1 cellular context compared by ENCODE assay signal in the genomic region with DNA sequence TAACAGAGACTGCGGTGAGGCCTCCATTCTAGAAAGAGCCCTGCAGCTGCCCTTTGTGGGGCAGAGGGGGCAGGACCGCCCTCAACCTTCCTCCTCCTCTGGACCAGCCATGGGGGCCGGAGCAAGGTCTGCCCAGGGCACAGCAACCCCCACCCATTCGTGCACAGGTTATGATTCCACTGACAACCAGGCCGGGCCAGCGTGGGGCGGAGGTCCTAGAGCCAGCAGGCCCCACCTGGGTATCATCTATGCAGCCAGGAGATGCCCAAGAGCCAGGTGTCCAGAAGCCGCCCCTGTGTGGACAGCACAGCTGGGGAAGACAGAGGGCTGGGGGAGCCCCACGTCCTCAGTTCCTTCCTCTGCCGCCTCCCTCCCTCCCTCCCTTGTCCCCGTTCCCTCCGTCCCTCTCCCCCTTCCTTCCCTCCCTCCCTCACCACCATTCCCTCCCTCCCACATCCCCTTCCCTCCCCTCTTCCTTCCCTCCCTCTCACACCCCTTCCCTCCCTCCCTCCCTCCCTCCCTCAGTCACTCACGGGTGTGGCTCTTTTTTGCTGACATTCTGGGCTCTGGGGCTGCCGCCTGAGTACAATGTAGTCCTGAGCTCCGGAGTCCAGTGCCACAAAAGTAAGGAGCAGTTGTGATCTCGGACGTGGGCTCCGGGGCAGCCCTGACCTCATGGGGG.
TF ChIP-seq lines count a peak whose summit lies in the region.

No MANE protein-coding gene starts in this region.

TF ChIP-seq in HEK293, 187 proteins besides CTCF, POLR2A, EP300 and RAD21 (continued from another document):
- TF ChIP-seq, protein P1, sequence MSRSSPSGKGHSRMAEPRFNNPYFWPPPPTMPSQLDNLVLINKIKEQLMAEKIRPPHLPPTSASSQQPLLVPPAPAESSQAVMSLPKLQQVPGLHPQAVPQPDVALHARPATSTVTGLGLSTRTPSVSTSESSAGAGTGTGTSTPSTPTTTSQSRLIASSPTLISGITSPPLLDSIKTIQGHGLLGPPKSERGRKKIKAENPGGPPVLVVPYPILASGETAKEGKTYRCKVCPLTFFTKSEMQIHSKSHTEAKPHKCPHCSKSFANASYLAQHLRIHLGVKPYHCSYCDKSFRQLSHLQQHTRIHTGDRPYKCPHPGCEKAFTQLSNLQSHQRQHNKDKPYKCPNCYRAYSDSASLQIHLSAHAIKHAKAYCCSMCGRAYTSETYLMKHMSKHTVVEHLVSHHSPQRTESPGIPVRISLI (tag by site-specific recombination; IDR thresholded peaks at IDR 0.05): no peak
- TF ChIP-seq ZNF169 (tag by site-specific recombination; IDR thresholded peaks at IDR 0.05) (no peak), KLF1 (tag by site-specific recombination; IDR thresholded peaks at IDR 0.05) (peak; percentile 19; the same call in 1 of the 2 replicates)
